In genomic region chr2:74047152-74047551, GRCh38 we compare ENCODE assay signal across 17 cellular contexts.
A peak's percentile ranks its signal among the peaks of the same experiment; 100 is the strongest.
DNase-seq lines count a peak whose midpoint lies in the region; ATAC-seq and TF ChIP-seq lines count a peak whose summit lies in the region.
"Had no signal": no experiment of that assay in that cellular context is flagged by ENCODE, and none has a peak within 500 bp of the region (broad histone marks: within the 10 kb centered on the region; RNA-seq: fewer than 3 reads in every experiment).

No MANE protein-coding gene starts in this region.

- peaks cover 11% of the 10 kb centered on the region for H3K4me1 ChIP-seq in endodermal cell (ENCODE audit: control insufficient read depth, insufficient read depth, low read length)

- H3K36me3 ChIP-seq in endodermal cell (ENCODE audit: control insufficient read depth, insufficient read depth, low read length): peaks cover 22% of the 10 kb centered on the region

- no peak overlapping the region for H3K4me3 ChIP-seq in endodermal cell (ENCODE audit: low read length)

- no peaks in the 10 kb centered on the region for H3K27me3 ChIP-seq in endodermal cell (ENCODE audit: control insufficient read depth, insufficient read depth, low read length, poor library complexity, severe bottlenecking)

- peaks cover 22% of the 10 kb centered on the region for H3K36me3 Mint-ChIP-seq in activated CD8-positive, alpha-beta T cell treated with anti-CD3 and anti-CD28 coated beads for 36 hours (ENCODE audit: low read depth)
- H3K36me3 Mint-ChIP-seq in activated CD8-positive, alpha-beta T cell treated with anti-CD3 and anti-CD28 coated beads, Interleukin-2, amount 10 ng/mL, durations not matched to agents 7 days and 5 days (ENCODE audit: low read depth): peaks cover 16% of the 10 kb centered on the region
- peaks cover 25% of the 10 kb centered on the region for H3K36me3 Mint-ChIP-seq in activated naive CD8-positive, alpha-beta T cell treated with anti-CD3 and anti-CD28 coated beads for 36 hours
- peaks cover 12% of the 10 kb centered on the region for H3K36me3 Mint-ChIP-seq in activated naive CD8-positive, alpha-beta T cell treated with anti-CD3 and anti-CD28 coated beads, Interleukin-2, amount 50 U/mL, for 24 hours (ENCODE audit: low read depth)
- peaks cover 25% of the 10 kb centered on the region for H3K36me3 Mint-ChIP-seq in endodermal cell (ENCODE audit: low read depth)

- no peaks in the 10 kb centered on the region for H3K27me3 Mint-ChIP-seq in activated CD8-positive, alpha-beta T cell treated with anti-CD3 and anti-CD28 coated beads for 36 hours
- H3K27me3 Mint-ChIP-seq in activated CD8-positive, alpha-beta T cell treated with anti-CD3 and anti-CD28 coated beads, Interleukin-2, amount 10 ng/mL, durations not matched to agents 7 days and 5 days (ENCODE audit: low read depth): no peaks in the 10 kb centered on the region
- H3K27me3 Mint-ChIP-seq in activated naive CD8-positive, alpha-beta T cell treated with anti-CD3 and anti-CD28 coated beads for 36 hours: no peaks in the 10 kb centered on the region
- no peaks in the 10 kb centered on the region for H3K27me3 Mint-ChIP-seq in activated naive CD8-positive, alpha-beta T cell treated with anti-CD3 and anti-CD28 coated beads, Interleukin-2, amount 50 U/mL, for 24 hours
- H3K27me3 Mint-ChIP-seq in endodermal cell (ENCODE audit: insufficient read depth): no peaks in the 10 kb centered on the region

- H3K27ac Mint-ChIP-seq in activated CD8-positive, alpha-beta T cell treated with anti-CD3 and anti-CD28 coated beads for 36 hours: peak overlapping the region; percentile 5
- H3K27ac Mint-ChIP-seq in activated CD8-positive, alpha-beta T cell treated with anti-CD3 and anti-CD28 coated beads, Interleukin-2, amount 10 ng/mL, durations not matched to agents 7 days and 5 days: no peak overlapping the region
- peak overlapping the region; percentile 6 for H3K27ac Mint-ChIP-seq in activated naive CD8-positive, alpha-beta T cell treated with anti-CD3 and anti-CD28 coated beads for 36 hours
- no peak overlapping the region for H3K27ac Mint-ChIP-seq in activated naive CD8-positive, alpha-beta T cell treated with anti-CD3 and anti-CD28 coated beads, Interleukin-2, amount 50 U/mL, for 24 hours
- peak overlapping the region; percentile 59 for H3K27ac Mint-ChIP-seq in endodermal cell

- no peak overlapping the region for H3K27ac ChIP-seq in endodermal cell (ENCODE audit: low read depth, low read length)
- H3K27ac ChIP-seq: HL-60 had no signal

- no peak for TF ChIP-seq CTCF in activated CD8-positive, alpha-beta T cell treated with anti-CD3 and anti-CD28 coated beads for 36 hours (IDR thresholded peaks at IDR 0.05)
- TF ChIP-seq CTCF in endodermal cell (conservative IDR thresholded peaks at IDR 0.05): no peak

- H3K9ac ChIP-seq in endodermal cell (ENCODE audit: extremely low read depth, low read length, poor library complexity, severe bottlenecking): no peak overlapping the region

- peaks cover 32% of the 10 kb centered on the region for H3K4me1 Mint-ChIP-seq in activated CD8-positive, alpha-beta T cell treated with anti-CD3 and anti-CD28 coated beads for 36 hours (ENCODE audit: low read depth)
- H3K4me1 Mint-ChIP-seq in activated CD8-positive, alpha-beta T cell treated with anti-CD3 and anti-CD28 coated beads, Interleukin-2, amount 10 ng/mL, durations not matched to agents 7 days and 5 days (ENCODE audit: low read depth): peaks cover 16% of the 10 kb centered on the region
- peaks cover 32% of the 10 kb centered on the region for H3K4me1 Mint-ChIP-seq in activated naive CD8-positive, alpha-beta T cell treated with anti-CD3 and anti-CD28 coated beads for 36 hours
- peaks cover 18% of the 10 kb centered on the region for H3K4me1 Mint-ChIP-seq in activated naive CD8-positive, alpha-beta T cell treated with anti-CD3 and anti-CD28 coated beads, Interleukin-2, amount 50 U/mL, for 24 hours
- peaks cover 27% of the 10 kb centered on the region for H3K4me1 Mint-ChIP-seq in endodermal cell

- intact Hi-C loops in activated CD8-positive, alpha-beta T cell treated with anti-CD3 and anti-CD28 coated beads for 36 hours (cut with micrococcal nuclease): no loop called here

- no peaks in the 10 kb centered on the region for H3K9me3 Mint-ChIP-seq in activated CD8-positive, alpha-beta T cell treated with anti-CD3 and anti-CD28 coated beads for 36 hours
- H3K9me3 Mint-ChIP-seq in activated CD8-positive, alpha-beta T cell treated with anti-CD3 and anti-CD28 coated beads, Interleukin-2, amount 10 ng/mL, durations not matched to agents 7 days and 5 days (ENCODE audit: insufficient read depth): no peaks in the 10 kb centered on the region
- H3K9me3 Mint-ChIP-seq in activated naive CD8-positive, alpha-beta T cell treated with anti-CD3 and anti-CD28 coated beads for 36 hours: no peaks in the 10 kb centered on the region
- no peaks in the 10 kb centered on the region for H3K9me3 Mint-ChIP-seq in activated naive CD8-positive, alpha-beta T cell treated with anti-CD3 and anti-CD28 coated beads, Interleukin-2, amount 50 U/mL, for 24 hours
- no peaks in the 10 kb centered on the region for H3K9me3 Mint-ChIP-seq in endodermal cell

- no peaks in the 10 kb centered on the region for H3K9me3 ChIP-seq in endodermal cell (ENCODE audit: control insufficient read depth, low read length)

- CTCF ChIA-PET in activated CD8-positive, alpha-beta T cell treated with anti-CD3 and anti-CD28 coated beads for 36 hours (lab: Charles Lee): no interaction called here
- CTCF ChIA-PET in activated CD8-positive, alpha-beta T cell treated with anti-CD3 and anti-CD28 coated beads, Interleukin-2, amount 10 ng/mL, durations not matched to agents 7 days and 5 days (lab: Charles Lee): no interaction called here

- DNase-seq in activated CD8-positive, alpha-beta T cell treated with anti-CD3 and anti-CD28 coated beads for 36 hours: no peak
- no peak for DNase-seq in activated CD8-positive, alpha-beta T cell treated with anti-CD3 and anti-CD28 coated beads, Interleukin-2, amount 10 ng/mL, durations not matched to agents 7 days and 5 days
- DNase-seq in activated naive CD8-positive, alpha-beta T cell treated with anti-CD3 and anti-CD28 coated beads for 36 hours: no peak
- DNase-seq in activated naive CD8-positive, alpha-beta T cell treated with anti-CD3 and anti-CD28 coated beads, Interleukin-2, amount 50 U/mL, for 24 hours: no peak
- DNase-seq in endodermal cell (no peak), cerebellum (ENCODE audit: low spot score) (no peak)
- DNase-seq: NCI-H1048; NCI-H1417; NCI-H1694; NCI-H2029 treated with DMSO at 0.1 percent for 48 hours; NCI-H446 treated with DMSO at 0.1 percent for 48 hours; NCI-H526; NCI-H82; NK-92 treated with Interleukin-12 subunit alpha and Interleukin-12 subunit beta, amount 100 ng/mL, for 24 hours; PC-3 had no signal

- POLR2A ChIA-PET in activated CD8-positive, alpha-beta T cell treated with anti-CD3 and anti-CD28 coated beads for 36 hours (lab: Charles Lee): no interaction called here
- POLR2A ChIA-PET in activated CD8-positive, alpha-beta T cell treated with anti-CD3 and anti-CD28 coated beads, Interleukin-2, amount 10 ng/mL, durations not matched to agents 7 days and 5 days (lab: Charles Lee): no interaction called here

- WGBS in endodermal cell (ENCODE audit: insufficient coverage in 1 of 2, insufficient read length in 1 of 2), 2 experiments: 95% methylated on average over 4 to 14 of the region's 14 CpGs

- no peak for ATAC-seq in activated CD8-positive, alpha-beta T cell treated with anti-CD3 and anti-CD28 coated beads for 36 hours
- ATAC-seq in activated CD8-positive, alpha-beta T cell treated with anti-CD3 and anti-CD28 coated beads, Interleukin-2, amount 10 ng/mL, durations not matched to agents 7 days and 5 days: no peak
- ATAC-seq in activated naive CD8-positive, alpha-beta T cell treated with anti-CD3 and anti-CD28 coated beads, Interleukin-2, amount 50 U/mL, for 24 hours: no peak
- no peak for ATAC-seq in GM18519 (IDR thresholded peaks at IDR 0.05; ENCODE audit: low FRiP score, unreplicated experiment)
- ATAC-seq: PC-3 had no signal

- H3K4me3 Mint-ChIP-seq in activated CD8-positive, alpha-beta T cell treated with anti-CD3 and anti-CD28 coated beads for 36 hours: no peak overlapping the region
- H3K4me3 Mint-ChIP-seq in activated CD8-positive, alpha-beta T cell treated with anti-CD3 and anti-CD28 coated beads, Interleukin-2, amount 10 ng/mL, durations not matched to agents 7 days and 5 days: no peak overlapping the region
- H3K4me3 Mint-ChIP-seq in activated naive CD8-positive, alpha-beta T cell treated with anti-CD3 and anti-CD28 coated beads for 36 hours: no peak overlapping the region
- no peak overlapping the region for H3K4me3 Mint-ChIP-seq in activated naive CD8-positive, alpha-beta T cell treated with anti-CD3 and anti-CD28 coated beads, Interleukin-2, amount 50 U/mL, for 24 hours
- no peak overlapping the region for H3K4me3 Mint-ChIP-seq in endodermal cell

Comparison
In these comparisons a context has a peak if more than half of its experiments do, and no peak if none do; other contexts are left out.
1. H3K27ac Mint-ChIP-seq: peak in activated CD8-positive, alpha-beta T cell treated with anti-CD3 and anti-CD28 coated beads for 36 hours (single experiment), activated naive CD8-positive, alpha-beta T cell treated with anti-CD3 and anti-CD28 coated beads for 36 hours (single experiment) and endodermal cell (single experiment); none in activated CD8-positive, alpha-beta T cell treated with anti-CD3 and anti-CD28 coated beads, Interleukin-2, amount 10 ng/mL, durations not matched to agents 7 days and 5 days (single experiment) and activated naive CD8-positive, alpha-beta T cell treated with anti-CD3 and anti-CD28 coated beads, Interleukin-2, amount 50 U/mL, for 24 hours (single experiment).